26 cellular contexts compared by ENCODE assay signal in genomic region chr11:129292768-129293167, GRCh38.
"Had no signal": no experiment of that assay in that cellular context is flagged by ENCODE, and none has a peak within 500 bp of the region (broad histone marks: within the 10 kb centered on the region; RNA-seq: fewer than 3 reads in every experiment).

No MANE protein-coding gene starts in this region.

- DNase-seq: hippocampal formation; immature natural killer cell; kidney; left colon; left lung; lower lobe of right lung; mammary epithelial cell; mesenchymal stem cell; naive thymus-derived CD8-positive, alpha-beta T cell; pancreas; posterior cingulate gyrus; retina; right cardiac atrium; sigmoid colon; stimulated activated CD4-positive, alpha-beta T cell treated with anti-CD3 and anti-CD28 coated beads, Interleukin-1b, Interleukin-23, amount 100 ng/mL, for 48 hours; stimulated activated CD4-positive, alpha-beta T cell treated with anti-CD3 and anti-CD28 coated beads, Interleukin-2, amount 100 ng/mL, for 48 hours; stimulated activated CD4-positive, alpha-beta T cell treated with anti-CD3 and anti-CD28 coated beads, Interleukin-4, amount 100 ng/mL, for 4 hours; stimulated activated CD8-positive, alpha-beta memory T cell treated with anti-CD3 and anti-CD28 coated beads, Interleukin-4, amount 100 ng/mL, for 48 hours; stimulated activated naive CD4-positive, alpha-beta T cell treated with Interleukin-2 at 50 U/mL for 16 hours; stimulated activated naive CD8-positive, alpha-beta T cell treated with anti-CD3 and anti-CD28 coated beads, Interleukin-15, amount 100 ng/mL, for 72 hours; substantia nigra; uterus had no signal

- H3K4me1 ChIP-seq: left lung, lower lobe of right lung, prostate gland, sigmoid colon, uterus had no signal

- H3K9me3 ChIP-seq: left lung, lower lobe of right lung, pancreas, prostate gland, sigmoid colon, tibial nerve, uterus had no signal

- ATAC-seq: left colon; left lung; lower lobe of right lung; naive thymus-derived CD8-positive, alpha-beta T cell; pancreas; right cardiac atrium; stimulated activated memory B cell treated with anti-CD40 and anti-IgM and Interleukin-4, amounts not matched to agents 10 μg/mL and 1 μg/mL and 100 μg/mL, for 72 hours; stimulated activated naive CD8-positive, alpha-beta T cell treated with anti-CD3 and anti-CD28 coated beads, Interleukin-15, amount 100 ng/mL, for 72 hours had no signal

- H3K27me3 ChIP-seq: pancreas, tibial nerve, uterus had no signal

- H3K4me2 ChIP-seq: smooth muscle cell had no signal

- H3K27ac ChIP-seq: left lung, lower lobe of right lung, pancreas, prostate gland, sigmoid colon, tibial nerve, uterus had no signal

- H3K36me3 ChIP-seq: left lung, lower lobe of right lung, pancreas, prostate gland, sigmoid colon, tibial nerve, uterus had no signal

- H3K4me3 ChIP-seq: left lung, lower lobe of right lung, pancreas, prostate gland, sigmoid colon, smooth muscle cell, tibial nerve, uterus had no signal
